24 cellular contexts compared by ENCODE assay signal in genomic region chr11:2325123-2325522, GRCh38. TPM values are rescaled to one million over a fixed set of nuclear protein-coding genes. Genes with fewer than 3 reads are reported as not detected.
A peak's percentile ranks its signal among the peaks of the same experiment; 100 is the strongest.
DNase-seq lines count a peak whose midpoint lies in the region; ATAC-seq and TF ChIP-seq lines count a peak whose summit lies in the region.
"Had no signal": no experiment of that assay in that cellular context is flagged by ENCODE, and none has a peak within 500 bp of the region (broad histone marks: within the 10 kb centered on the region; RNA-seq: fewer than 3 reads in every experiment).

No MANE protein-coding gene starts in this region.

- WGBS in heart right ventricle, 2 donors = 88 to 93% methylated on average over 4 of the region's 4 CpGs
- 93% methylated on average over 4 of the region's 4 CpGs for WGBS in body of pancreas, 2 donors
- WGBS in suprapubic skin = 100% methylated on average over 4 of the region's 4 CpGs
- 91 to 100% methylated on average over 1 to 4 of the region's 4 CpGs for WGBS in esophagus squamous epithelium, 2 donors

- peaks cover 0 to 20% (median 0%) of the 10 kb centered on the region in 9 donors for H3K4me1 ChIP-seq in heart right ventricle
- no peaks in the 10 kb centered on the region for H3K4me1 ChIP-seq in body of pancreas
- peaks cover 7% of the 10 kb centered on the region for H3K4me1 ChIP-seq in suprapubic skin
- peaks cover 9 to 60% (median 18%) of the 10 kb centered on the region in 3 donors for H3K4me1 ChIP-seq in esophagus squamous epithelium
- H3K4me1 ChIP-seq: BE2C had no signal

- no peak for ATAC-seq in heart right ventricle
- ATAC-seq in body of pancreas = no peak
- ATAC-seq: GM12878 had no signal

- DNase-seq in heart right ventricle (no peak), cardiac septum (ENCODE audit: low spot score) (no peak), body of pancreas (peak in 1 of 4 donors; percentile 0), mesenteric fat pad (ENCODE audit: low spot score) (peak; percentile 59), suprapubic skin (ENCODE audit: low spot score in 2 of 2) (peak; percentile 15 to 67), NCI-H82 (lab: John Stamatoyannopoulos, UW) (no peak), esophagus squamous epithelium (lab: John Stamatoyannopoulos, UW) (no peak)
- DNase-seq: BE2C; CD4-positive, CD25-positive, alpha-beta regulatory T cell; DMS 273 treated with DMSO at 0.1 percent for 48 hours; DMS79 treated with DMSO at 0.1 percent for 48 hours; H9; KBM-7; MM.1S; NCI-H1048; NCI-H1417 treated with DMSO at 0.1 percent for 48 hours; NCI-H187; NCI-H446; NCI-H526; OCI-M1 had no signal

- no peak for TF ChIP-seq POLR2A in body of pancreas (IDR thresholded peaks at IDR 0.05)
- no peak for TF ChIP-seq POLR2A in suprapubic skin (IDR thresholded peaks at IDR 0.05)
- no peak for TF ChIP-seq POLR2A in esophagus squamous epithelium (IDR thresholded peaks at IDR 0.05)

- H3K27me3 ChIP-seq in heart right ventricle (no peaks in the 10 kb centered on the region), body of pancreas (no peaks in the 10 kb centered on the region), suprapubic skin (no peaks in the 10 kb centered on the region), esophagus squamous epithelium (peaks cover 0 to 40% (median 0%) of the 10 kb centered on the region in 4 donors)
- H3K27me3 ChIP-seq: BE2C had no signal

- H3K9me3 ChIP-seq in heart right ventricle (peaks cover 0 to 8% (median 0%) of the 10 kb centered on the region in 11 donors), body of pancreas (no peaks in the 10 kb centered on the region), suprapubic skin (no peaks in the 10 kb centered on the region), esophagus squamous epithelium (no peaks in the 10 kb centered on the region)
- H3K9me3 ChIP-seq: BE2C had no signal

- no peak for TF ChIP-seq EP300 in suprapubic skin (IDR thresholded peaks at IDR 0.05)

- intact Hi-C loops in heart right ventricle (cut with DNase I) (loop anchor here in 3 of 10 donors (2.0 to 5.0 kb wide), 3 partner anchors 37 to 50 kb away; no protein-coding TSS in a partner anchor), cardiac septum (cut with DNase I) (loop anchor here (5.0 kb wide), 1 partner anchor 42 kb away; no protein-coding TSS in a partner anchor), body of pancreas (cut with DNase I) (no loop called here), esophagus squamous epithelium (cut with DNase I) (no loop called here)

- TF ChIP-seq CTCF in heart right ventricle (IDR thresholded peaks at IDR 0.05) (no peak), body of pancreas (IDR thresholded peaks at IDR 0.05) (no peak), suprapubic skin (IDR thresholded peaks at IDR 0.05) (no peak), esophagus squamous epithelium (IDR thresholded peaks at IDR 0.05) (no peak)

- H3K4me3 ChIP-seq in heart right ventricle = no peak overlapping the region
- no peak overlapping the region for H3K4me3 ChIP-seq in body of pancreas
- H3K4me3 ChIP-seq in suprapubic skin = no peak overlapping the region
- H3K4me3 ChIP-seq in esophagus squamous epithelium = no peak overlapping the region
- H3K4me3 ChIP-seq: GM12878, GM23248 had no signal

- H3K36me3 ChIP-seq in heart right ventricle (no peaks in the 10 kb centered on the region), body of pancreas (replicated peaks in 1 of 2; ENCODE audit: insufficient read depth in 1 of 2, low read depth in 2 of 2) (no peaks in the 10 kb centered on the region), suprapubic skin (no peaks in the 10 kb centered on the region), esophagus squamous epithelium (no peaks in the 10 kb centered on the region)
- H3K36me3 ChIP-seq: BE2C had no signal

- H3K27ac ChIP-seq in heart right ventricle (peak overlapping the region in 7 of 10 donors; percentile 16 to 77 (median 65)), body of pancreas (peak overlapping the region in 3 of 4 donors; percentile 47 to 72 (median 54)), suprapubic skin (no peak overlapping the region), esophagus squamous epithelium (peak overlapping the region in 1 of 4 donors; percentile 39)
- H3K27ac ChIP-seq: GM23248 had no signal

RNA-seq across cellular contexts. Expression of gene TSPAN32, which starts 23.3 kb away (rescaled TPM):
- total RNA-seq in heart right ventricle = 10 to 100 TPM; 16.0 to 26.9 (median 23.3) TPM
- polyA plus RNA-seq in heart right ventricle = 10 to 100 TPM in 1 of 2 donors, 1 to 10 TPM in 1; 2.3 to 47.5 TPM
- 26.2 TPM for total RNA-seq in cardiac septum
- total RNA-seq in body of pancreas = 1 to 10 TPM in 1 of 2 donors, not detected in 1; 5.9 TPM
- 1.3 TPM for total RNA-seq in mesenteric fat pad
- 1 to 10 TPM in 1 of 4 donors, under 1 TPM in 1, not detected in 2; 0.26 to 4.3 TPM for total RNA-seq in suprapubic skin
- 1 to 10 TPM in 1 of 4 donors, not detected in 3; 2.5 TPM for total RNA-seq in esophagus squamous epithelium
- total RNA-seq: A673, GM12878, GM23248, H9, HFFc6 had no signal
- polyA plus RNA-seq: GM23248 had no signal

RNA-seq across cellular contexts. Expression of gene C11orf21, which starts 23.4 kb away (rescaled TPM):
- total RNA-seq in heart right ventricle = 10 to 100 TPM; 15.1 to 56.2 (median 31.1) TPM
- polyA plus RNA-seq in heart right ventricle = 10 to 100 TPM in 1 of 2 donors, 1 to 10 TPM in 1; 2.6 to 73.4 TPM
- total RNA-seq in cardiac septum = 23.2 TPM
- total RNA-seq in body of pancreas = under 1 TPM; 0.26 to 0.33 TPM
- 1.0 TPM for total RNA-seq in mesenteric fat pad
- total RNA-seq in suprapubic skin = 1 to 10 TPM in 2 of 4 donors, not detected in 2; 1.2 to 2.5 TPM
- under 1 TPM in 3 of 4 donors, not detected in 1; 0.30 to 0.94 (median 0.76) TPM for total RNA-seq in esophagus squamous epithelium
- total RNA-seq: A673, GM23248, H9, HFFc6 had no signal
- polyA plus RNA-seq: GM23248 had no signal

RNA-seq across cellular contexts. Expression of gene CD81, which starts 52.0 kb away (rescaled TPM):
- total RNA-seq in heart right ventricle (100 to 1,000 TPM; 461 to 959 (median 513) TPM), cardiac septum (663 TPM), body of pancreas (100 to 1,000 TPM; 217 to 332 TPM), mesenteric fat pad (723 TPM), suprapubic skin (100 to 1,000 TPM; 234 to 340 (median 277) TPM), esophagus squamous epithelium (100 to 1,000 TPM; 110 to 265 (median 125) TPM)
- polyA plus RNA-seq in heart right ventricle = 100 to 1,000 TPM; 346 to 588 TPM

RNA-seq across cellular contexts. Expression of gene ASCL2, which starts 54.7 kb away (rescaled TPM):
- total RNA-seq in heart right ventricle = 1 to 10 TPM in 1 of 10 donors, under 1 TPM in 5, not detected in 4; 0.15 to 2.7 (median 0.29) TPM
- polyA plus RNA-seq in heart right ventricle = under 1 TPM; 0.16 to 0.22 TPM
- total RNA-seq in cardiac septum = not detected
- 1 to 10 TPM in 1 of 2 donors, not detected in 1; 3.0 TPM for total RNA-seq in body of pancreas
- total RNA-seq in mesenteric fat pad = 0.64 TPM
- total RNA-seq in suprapubic skin = 10 to 100 TPM; 11.4 to 18.0 (median 15.9) TPM
- 1 to 10 TPM in 3 of 4 donors, under 1 TPM in 1; 0.67 to 5.1 (median 2.3) TPM for total RNA-seq in esophagus squamous epithelium
- total RNA-seq: A673, GM12878, GM23248, HFFc6 had no signal
- polyA plus RNA-seq: GM12878, GM23248 had no signal

Comparison
In these comparisons a context has a peak if more than half of its experiments do, and no peak if none do; other contexts are left out.
1. DNase-seq: peak in mesenteric fat pad (single experiment) and suprapubic skin (2 of 2); none in heart right ventricle (0 of 2), cardiac septum (single experiment), NCI-H82 (single experiment) and esophagus squamous epithelium (single experiment).